9 cellular contexts compared by ENCODE assay signal in the genomic region with DNA sequence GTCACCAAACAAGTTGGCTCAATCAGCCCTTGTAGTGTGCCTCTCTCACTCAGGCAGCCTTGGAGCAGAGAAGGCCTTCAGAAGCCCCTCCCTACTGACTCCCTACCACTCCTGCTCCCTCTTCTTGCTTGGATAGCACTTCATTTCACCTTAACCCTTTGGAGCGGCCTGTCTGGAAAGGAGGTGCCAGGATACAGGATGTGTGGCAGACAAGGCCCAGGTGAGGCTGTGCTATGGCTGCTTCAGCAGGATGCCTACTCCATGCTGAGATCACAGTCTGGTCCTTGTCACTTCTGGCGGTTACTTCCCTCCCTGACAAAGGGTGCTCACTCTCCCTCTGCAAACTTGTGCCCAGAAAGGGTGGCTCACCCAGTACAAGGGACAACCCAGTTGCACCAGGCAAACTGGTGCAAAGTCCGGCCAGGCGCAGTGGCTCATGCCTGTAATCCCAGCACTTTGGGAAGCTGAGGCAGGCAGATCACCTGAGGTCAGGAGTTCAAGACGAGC. TPM values are rescaled to one million over a fixed set of nuclear protein-coding genes. Genes with fewer than 3 reads are reported as not detected.
DNase-seq lines count a peak whose midpoint lies in the region; ATAC-seq, FAIRE-seq and TF ChIP-seq lines count a peak whose summit lies in the region.
"Had no signal": no experiment of that assay in that cellular context is flagged by ENCODE, and none has a peak within 500 bp of the region (broad histone marks: within the 10 kb centered on the region; RNA-seq: fewer than 3 reads in every experiment).

No MANE protein-coding gene starts in this region.

- FAIRE-seq in frontal cortex (lab: Jason Lieb, UNC), result no peak

- no CpG with 5 or more reads among the region's 5 CpGs for WGBS in mesendoderm (ENCODE audit: extremely low coverage, insufficient coverage, low lambda C conversion rate)

- H3K4me3 ChIP-seq in astrocyte of the cerebellum (ENCODE audit: low read depth, low read length) (peak overlapping the region; percentile 80), mesendoderm (ENCODE audit: low read length) (no peak overlapping the region), upper lobe of right lung (peak overlapping the region; percentile 81)

- H3K4me1 Mint-ChIP-seq in activated naive CD4-positive, alpha-beta T cell treated with anti-CD3 and anti-CD28 coated beads, Interleukin-2, amount 10 ng/mL, durations not matched to agents 7 days and 5 days, result peaks cover 24% of the 10 kb centered on the region

- H3K27me3 Mint-ChIP-seq in activated naive CD4-positive, alpha-beta T cell treated with anti-CD3 and anti-CD28 coated beads, Interleukin-2, amount 10 ng/mL, durations not matched to agents 7 days and 5 days, result no peaks in the 10 kb centered on the region

- CTCF ChIA-PET in activated naive CD4-positive, alpha-beta T cell treated with anti-CD3 and anti-CD28 coated beads, Interleukin-2, amount 10 ng/mL, durations not matched to agents 7 days and 5 days (lab: Charles Lee), result no interaction called here

- DNase-seq in activated naive CD4-positive, alpha-beta T cell treated with anti-CD3 and anti-CD28 coated beads, Interleukin-2, amount 10 ng/mL, durations not matched to agents 7 days and 5 days, result no peak
- no peak for DNase-seq in activated naive CD4-positive, alpha-beta T cell treated with Interleukin-2 at 50 U/mL for 16 hours
- DNase-seq in astrocyte of the cerebellum (ENCODE audit: low read depth), result no peak
- DNase-seq in mesendoderm, result peak; percentile 60
- DNase-seq in upper lobe of right lung, result no peak
- DNase-seq in frontal cortex (ENCODE audit: low spot score in 2 of 2), result no peak
- no peak for DNase-seq in stimulated activated CD4-positive, alpha-beta T cell treated with anti-CD3 and anti-CD28 coated beads, Interleukin-4, amount 100 ng/mL, for 4 hours

- H3K4me1 ChIP-seq in mesendoderm (ENCODE audit: control insufficient read depth, low read depth, low read length) (peaks cover 4% of the 10 kb centered on the region), upper lobe of right lung (peaks cover 11% of the 10 kb centered on the region)

- no peaks in the 10 kb centered on the region for H3K27me3 ChIP-seq in mesendoderm (ENCODE audit: insufficient read depth, low read length, poor library complexity)
- H3K27me3 ChIP-seq in upper lobe of right lung, result no peaks in the 10 kb centered on the region

- peaks cover 2% of the 10 kb centered on the region for H3K36me3 Mint-ChIP-seq in activated naive CD4-positive, alpha-beta T cell treated with anti-CD3 and anti-CD28 coated beads, Interleukin-2, amount 10 ng/mL, durations not matched to agents 7 days and 5 days

- no peak overlapping the region for H2AK5ac ChIP-seq in mesendoderm (ENCODE audit: low read length)

- H3K9ac ChIP-seq in mesendoderm (ENCODE audit: low read length), result peak overlapping the region; percentile 9

- no peak overlapping the region for H3K4ac ChIP-seq in mesendoderm (ENCODE audit: low read depth, low read length)

- H4K8ac ChIP-seq in mesendoderm (ENCODE audit: low read depth, low read length), result no peak overlapping the region

- H3K9me3 ChIP-seq in upper lobe of right lung, result no peaks in the 10 kb centered on the region

- H3K4me3 Mint-ChIP-seq in activated naive CD4-positive, alpha-beta T cell treated with anti-CD3 and anti-CD28 coated beads, Interleukin-2, amount 10 ng/mL, durations not matched to agents 7 days and 5 days, result peak overlapping the region; percentile 78

- H3K56ac ChIP-seq in mesendoderm (ENCODE audit: low read length), result peak overlapping the region; percentile 25

- TF ChIP-seq CTCF in astrocyte of the cerebellum (IDR thresholded peaks at IDR 0.05; ENCODE audit: low read depth, low read length, missing control alignments) (no peak), upper lobe of right lung (IDR thresholded peaks at IDR 0.05) (no peak)

- no peak overlapping the region for H4K5ac ChIP-seq in mesendoderm (ENCODE audit: low read length)

- H3K27ac ChIP-seq in mesendoderm (ENCODE audit: low read depth, low read length) (no peak overlapping the region), upper lobe of right lung (peak overlapping the region; percentile 85)

- no peaks in the 10 kb centered on the region for H3K79me1 ChIP-seq in mesendoderm (ENCODE audit: low read length)

- in situ Hi-C loops in astrocyte of the cerebellum (cut with HindIII; ENCODE audit: low sequenced_read_pairs), result no loop called here

- H3K27ac Mint-ChIP-seq in activated naive CD4-positive, alpha-beta T cell treated with anti-CD3 and anti-CD28 coated beads, Interleukin-2, amount 10 ng/mL, durations not matched to agents 7 days and 5 days, result no peak overlapping the region

- ATAC-seq in upper lobe of right lung (peak; percentile 37), GM19452 (IDR thresholded peaks at IDR 0.05; ENCODE audit: unreplicated experiment) (no peak)

- peak overlapping the region; percentile 4 for H3K4me2 ChIP-seq in mesendoderm (ENCODE audit: low read length)

- no peak overlapping the region for H3K23ac ChIP-seq in mesendoderm (ENCODE audit: low read length)

- H3K36me3 ChIP-seq in mesendoderm (ENCODE audit: control insufficient read depth, insufficient read depth, low read length) (no peaks in the 10 kb centered on the region), upper lobe of right lung (no peaks in the 10 kb centered on the region)

- H3K9me3 Mint-ChIP-seq in activated naive CD4-positive, alpha-beta T cell treated with anti-CD3 and anti-CD28 coated beads, Interleukin-2, amount 10 ng/mL, durations not matched to agents 7 days and 5 days, result no peaks in the 10 kb centered on the region

- intact Hi-C loops in upper lobe of right lung (cut with DNase I), result no loop called here

- H2BK120ac ChIP-seq in mesendoderm (ENCODE audit: low read depth, low read length), result no peak overlapping the region

- H3K79me2 ChIP-seq in mesendoderm (ENCODE audit: control insufficient read depth, insufficient read depth, low read length), result no peaks in the 10 kb centered on the region

- no peak overlapping the region for H2BK5ac ChIP-seq in mesendoderm (ENCODE audit: low read length)

- H3K18ac ChIP-seq in mesendoderm (ENCODE audit: low read length), result no peak overlapping the region

- no peak overlapping the region for H2BK15ac ChIP-seq in mesendoderm (replicated peaks; ENCODE audit: low read depth)

RNA-seq across cellular contexts. Expression of a gene that starts 1.0 kb away (rescaled TPM):
- 12.0 TPM for polyA plus RNA-seq in mesendoderm (2013, experiment 1 of 2)
- 11.9 TPM for polyA plus RNA-seq in mesendoderm (2013, experiment 2 of 2)
- total RNA-seq in upper lobe of right lung, result 10.2 TPM
- 14.7 TPM for total RNA-seq in frontal cortex

RNA-seq across cellular contexts. Expression of a gene that starts 11.4 kb away (rescaled TPM):
- 55.8 TPM for polyA plus RNA-seq in mesendoderm (2013, experiment 1 of 2)
- polyA plus RNA-seq in mesendoderm (2013, experiment 2 of 2), result 56.4 TPM
- 110 TPM for total RNA-seq in upper lobe of right lung
- total RNA-seq in frontal cortex, result 79.5 TPM

RNA-seq across cellular contexts. Expression of a gene that starts 24.9 kb away (rescaled TPM):
- 1.7 TPM for polyA plus RNA-seq in mesendoderm (2013, experiment 1 of 2)
- polyA plus RNA-seq in mesendoderm (2013, experiment 2 of 2), result 1.3 TPM
- 46.2 TPM for total RNA-seq in upper lobe of right lung
- 0.41 TPM for total RNA-seq in frontal cortex

RNA-seq across cellular contexts. Expression of a gene that starts 58.9 kb away (rescaled TPM):
- polyA plus RNA-seq in mesendoderm (2013, experiment 1 of 2), result 10.1 TPM
- 11.2 TPM for polyA plus RNA-seq in mesendoderm (2013, experiment 2 of 2)
- not detected for total RNA-seq in upper lobe of right lung
- 180 TPM for total RNA-seq in frontal cortex
- total RNA-seq: glomerular endothelial cell had no signal

Comparison
In these comparisons a context has a peak if more than half of its experiments do, and no peak if none do; other contexts are left out.
1. RNA of a gene that starts 24.9 kb away (total RNA-seq): 46.2 TPM in upper lobe of right lung (single experiment); 0.41 TPM in frontal cortex (single experiment); every median in the first group is over 10 times any median in the second.